In genomic region chr10:101939273-101939635, GRCh38 we compare ENCODE assay signal across 9 cellular contexts.
DNase-seq lines count a peak whose midpoint lies in the region; ATAC-seq and TF ChIP-seq lines count a peak whose summit lies in the region.
"Had no signal": no experiment of that assay in that cellular context is flagged by ENCODE, and none has a peak within 500 bp of the region (broad histone marks: within the 10 kb centered on the region; RNA-seq: fewer than 3 reads in every experiment).

No MANE protein-coding gene starts in this region.

- H3K4me2 ChIP-seq in GM23248 (ENCODE audit: unreplicated experiment): peak overlapping the region; percentile 70

- H3K4me3 Mint-ChIP-seq in T-helper 2 cell treated with Interferon-gamma antibody and Interleukin-4, amounts not matched to agents 5 μg/mL and 100 μg/mL, for 36 hours: no peak overlapping the region

- H3K4me1 Mint-ChIP-seq in T-helper 2 cell treated with Interferon-gamma antibody and Interleukin-4, amounts not matched to agents 5 μg/mL and 100 μg/mL, for 36 hours (ENCODE audit: low read depth): no peaks in the 10 kb centered on the region

- no peaks in the 10 kb centered on the region for H3K79me2 ChIP-seq in GM23248 (ENCODE audit: insufficient read depth)

- peaks cover 17% of the 10 kb centered on the region for H3K36me3 Mint-ChIP-seq in T-helper 2 cell treated with Interferon-gamma antibody and Interleukin-4, amounts not matched to agents 5 μg/mL and 100 μg/mL, for 36 hours (ENCODE audit: low read depth)

- no peak overlapping the region for H2AFZ ChIP-seq in GM23248

- H4K20me1 ChIP-seq in GM23248 (ENCODE audit: insufficient read depth): no peaks in the 10 kb centered on the region

- DNase-seq in GM23248 (peak; percentile 90), SIG-M5 treated with dmso at 0.1 percent for 504 hours (lab: John Stamatoyannopoulos, UW; ENCODE audit: unreplicated experiment) (peak; percentile 52), foreskin fibroblast (peak; percentile 87 to 94), NCI-H2029 (lab: John Stamatoyannopoulos, UW) (no peak), NCI-H1417 treated with DMSO at 0.1 percent for 48 hours (lab: John Stamatoyannopoulos, UW) (no peak)
- no peak for DNase-seq in T-helper 2 cell treated with Interferon-gamma antibody and Interleukin-4, amounts not matched to agents 5 μg/mL and 100 μg/mL, for 36 hours (ENCODE audit: low spot score)
- DNase-seq: activated CD4-positive, alpha-beta T cell treated with anti-CD3 and anti-CD28 coated beads for 1 hour had no signal

- H3K9ac ChIP-seq in GM23248 (peak overlapping the region; percentile 55), skeletal muscle tissue (ENCODE audit: low read depth in 1 of 3, low read length in 3 of 3) (peak overlapping the region in 2 of 3 donors; percentile 58 to 68)

- H3K27me3 ChIP-seq in GM23248 (replicated peaks; ENCODE audit: insufficient read depth) (no peaks in the 10 kb centered on the region), skeletal muscle tissue (ENCODE audit: control insufficient read depth in 3 of 3, insufficient read depth in 3 of 3, low read length in 3 of 3) (no peaks in the 10 kb centered on the region)

- H3K4me1 ChIP-seq in GM23248 (ENCODE audit: insufficient read depth): peaks cover 68% of the 10 kb centered on the region
- H3K4me1 ChIP-seq in skeletal muscle tissue (ENCODE audit: control insufficient read depth in 3 of 3, insufficient read depth in 3 of 3, low read length in 3 of 3): peaks cover 31 to 50% (median 33%) of the 10 kb centered on the region in 3 donors

- no peak for TF ChIP-seq CTCF in foreskin fibroblast (IDR thresholded peaks at IDR 0.05; ENCODE audit: low read depth, low read length)

- H3K27ac Mint-ChIP-seq in T-helper 2 cell treated with Interferon-gamma antibody and Interleukin-4, amounts not matched to agents 5 μg/mL and 100 μg/mL, for 36 hours: no peak overlapping the region

- peaks cover 51% of the 10 kb centered on the region for H3F3A ChIP-seq in GM23248 (ENCODE audit: insufficient read depth)

- no peaks in the 10 kb centered on the region for H3K9me3 Mint-ChIP-seq in T-helper 2 cell treated with Interferon-gamma antibody and Interleukin-4, amounts not matched to agents 5 μg/mL and 100 μg/mL, for 36 hours

- no peaks in the 10 kb centered on the region for H3K9me2 ChIP-seq in GM23248 (ENCODE audit: insufficient read depth)

- 0 to 7% methylated on average over 1 of the region's 1 CpG for WGBS in GM23248 (ENCODE audit: low coverage in 1 of 2, low lambda C conversion rate in 2 of 2, missing lambda C conversion rate in 2 of 2), 2 experiments

- no peaks in the 10 kb centered on the region for H3K27me3 Mint-ChIP-seq in T-helper 2 cell treated with Interferon-gamma antibody and Interleukin-4, amounts not matched to agents 5 μg/mL and 100 μg/mL, for 36 hours (ENCODE audit: low read depth)

- H3K36me3 ChIP-seq in GM23248 (ENCODE audit: low read depth) (no peaks in the 10 kb centered on the region), skeletal muscle tissue (ENCODE audit: control insufficient read depth in 3 of 3, insufficient read depth in 3 of 3, low read length in 3 of 3) (peaks cover 0 to 5% (median 2%) of the 10 kb centered on the region in 3 donors)

- H3K9me3 ChIP-seq in GM23248 (ENCODE audit: low read depth): no peaks in the 10 kb centered on the region
- no peaks in the 10 kb centered on the region for H3K9me3 ChIP-seq in skeletal muscle tissue (ENCODE audit: control insufficient read depth in 3 of 3, low read length in 3 of 3)

- in situ Hi-C loops in GM23248 (cut with MboI): no loop called here

- H3K27ac ChIP-seq in GM23248 (peak overlapping the region; percentile 88), skeletal muscle tissue (ENCODE audit: low read depth, low read length) (peak overlapping the region; percentile 76)

- no peak for ATAC-seq in GM18858 (IDR thresholded peaks at IDR 0.05; ENCODE audit: unreplicated experiment)

- H3K4me3 ChIP-seq in GM23248: peak overlapping the region; percentile 20; the same call in 1 of the 2 replicates
- peak overlapping the region in 1 of 2 donors; percentile 18 for H3K4me3 ChIP-seq in foreskin fibroblast (ENCODE audit: low read depth in 1 of 2, low read length in 2 of 2)
- peak overlapping the region; percentile 2 to 24 (median 10) for H3K4me3 ChIP-seq in skeletal muscle tissue (ENCODE audit: low read length in 3 of 3)

Comparison
In these comparisons a context has a peak if more than half of its experiments do, and no peak if none do; other contexts are left out.
1. DNase-seq: peak in GM23248 (single experiment), SIG-M5 treated with dmso at 0.1 percent for 504 hours (single experiment) and foreskin fibroblast (2 of 2); none in T-helper 2 cell treated with Interferon-gamma antibody and Interleukin-4, amounts not matched to agents 5 μg/mL and 100 μg/mL, for 36 hours (single experiment), NCI-H2029 (single experiment) and NCI-H1417 treated with DMSO at 0.1 percent for 48 hours (single experiment).